Comparison of ENCODE assay signal across 22 cellular contexts in genomic region chr6:46788791-46789190, GRCh38. TPM values are rescaled to one million over a fixed set of nuclear protein-coding genes. Genes with fewer than 3 reads are reported as not detected.
DNase-seq lines count a peak whose midpoint lies in the region; TF ChIP-seq lines count a peak whose summit lies in the region.
"Had no signal": no experiment of that assay in that cellular context is flagged by ENCODE, and none has a peak within 500 bp of the region (broad histone marks: within the 10 kb centered on the region; RNA-seq: fewer than 3 reads in every experiment).

No MANE protein-coding gene starts in this region.

- DNase-seq in M059J (ENCODE audit: low read depth) (peak; percentile 59), astrocyte of the spinal cord (ENCODE audit: low read depth, low spot score) (peak; percentile 2), kidney tubule cell (ENCODE audit: low spot score) (peak; percentile 83), GDM1 (lab: John Stamatoyannopoulos, UW) (no peak), Karpas-422 (no peak), nephron progenitor cell (no peak), NCI-H2196 (lab: John Stamatoyannopoulos, UW; ENCODE audit: unreplicated experiment) (no peak)
- DNase-seq: ACHN; BE2C; C1 segment of cervical spinal cord; CD4-positive, CD25-positive, alpha-beta regulatory T cell; CD8-positive, alpha-beta memory T cell; COR-L47; DMS 273 treated with DMSO at 0.1 percent for 48 hours; DMS53; DND-41; EL; GM23248; IMR-90 had no signal

- no peak overlapping the region for H3K27ac Mint-ChIP-seq in nephron progenitor cell
- H3K27ac Mint-ChIP-seq: CD4-positive, CD25-positive, alpha-beta regulatory T cell; CD8-positive, alpha-beta memory T cell had no signal

- no peaks in the 10 kb centered on the region for H3K36me3 Mint-ChIP-seq in nephron progenitor cell (ENCODE audit: low read depth)
- H3K36me3 Mint-ChIP-seq: CD4-positive, CD25-positive, alpha-beta regulatory T cell; CD8-positive, alpha-beta memory T cell had no signal

- H3K9me2 ChIP-seq in Karpas-422 (replicated peaks; ENCODE audit: insufficient read depth, low read length) = no peaks in the 10 kb centered on the region

- TF ChIP-seq CTCF in astrocyte of the spinal cord (IDR thresholded peaks at IDR 0.05; ENCODE audit: low read depth, low read length) (no peak), nephron progenitor cell (IDR thresholded peaks at IDR 0.05) (no peak)

- H3K4me2 ChIP-seq in Karpas-422 (ENCODE audit: low read depth, low read length, poor library complexity, severe bottlenecking) = no peak overlapping the region

- peaks cover 3% of the 10 kb centered on the region for H3K27me3 Mint-ChIP-seq in nephron progenitor cell (ENCODE audit: low read depth, poor library complexity)
- H3K27me3 Mint-ChIP-seq: CD4-positive, CD25-positive, alpha-beta regulatory T cell had no signal

- H3K4me1 Mint-ChIP-seq in nephron progenitor cell = no peaks in the 10 kb centered on the region
- H3K4me1 Mint-ChIP-seq: CD4-positive, CD25-positive, alpha-beta regulatory T cell; CD8-positive, alpha-beta memory T cell had no signal

- H3K27me3 ChIP-seq in Karpas-422 (ENCODE audit: low read length) = no peaks in the 10 kb centered on the region

- no peaks in the 10 kb centered on the region for H3K9me3 Mint-ChIP-seq in nephron progenitor cell
- H3K9me3 Mint-ChIP-seq: CD4-positive, CD25-positive, alpha-beta regulatory T cell; CD8-positive, alpha-beta memory T cell had no signal

- H3K36me3 ChIP-seq in Karpas-422 (ENCODE audit: insufficient read depth, low read length) = no peaks in the 10 kb centered on the region
- H3K36me3 ChIP-seq: BE2C, HAP-1 had no signal

- H4K20me1 ChIP-seq in Karpas-422 (ENCODE audit: insufficient read depth, low read depth, low read length) = no peaks in the 10 kb centered on the region

- H3K4me3 ChIP-seq in astrocyte of the spinal cord (ENCODE audit: low read depth, low read length) (no peak overlapping the region), Karpas-422 (ENCODE audit: low read length) (no peak overlapping the region)
- H3K4me3 ChIP-seq: GM23248, HAP-1 had no signal

- in situ Hi-C loops in astrocyte of the spinal cord (cut with HindIII; ENCODE audit: low sequenced_read_pairs) = no loop called here

- H3K4me1 ChIP-seq in Karpas-422 (ENCODE audit: low read length) = no peaks in the 10 kb centered on the region
- H3K4me1 ChIP-seq: BE2C, HAP-1 had no signal

- no peak overlapping the region for H3K27ac ChIP-seq in Karpas-422 (ENCODE audit: low read length)
- H3K27ac ChIP-seq: GM23248 had no signal

- no peak overlapping the region for H3K9ac ChIP-seq in Karpas-422 (ENCODE audit: low read length)
- H3K9ac ChIP-seq: GM23248 had no signal

- no peak overlapping the region for H2AFZ ChIP-seq in Karpas-422 (ENCODE audit: low read length)
- H2AFZ ChIP-seq: GM23248 had no signal

- no peaks in the 10 kb centered on the region for H3K9me3 ChIP-seq in Karpas-422 (ENCODE audit: low read length)
- H3K9me3 ChIP-seq: BE2C, HAP-1 had no signal

- H3K79me2 ChIP-seq in Karpas-422 (ENCODE audit: low read length) = no peaks in the 10 kb centered on the region

- no peak overlapping the region for H3K4me3 Mint-ChIP-seq in nephron progenitor cell
- H3K4me3 Mint-ChIP-seq: CD4-positive, CD25-positive, alpha-beta regulatory T cell; CD8-positive, alpha-beta memory T cell had no signal

RNA-seq across cellular contexts. Expression of gene MEP1A, which starts 4.4 kb away (rescaled TPM):
- not detected in 2 replicates for total RNA-seq in M059J (2014; rRNA removed; shearing (Covaris generic))
- not detected in 2 replicates for total RNA-seq in Karpas-422 (2014; rRNA removed; shearing (Covaris generic); ENCODE audit: low replicate concordance)
- total RNA-seq: CD4-positive, CD25-positive, alpha-beta regulatory T cell; CD8-positive, alpha-beta memory T cell; GM23248; IMR-90 had no signal

RNA-seq across cellular contexts. Expression of gene ANKRD66, which starts 42.1 kb away (rescaled TPM):
- total RNA-seq in M059J (2014; rRNA removed; shearing (Covaris generic)) = not detected in 2 replicates
- total RNA-seq in Karpas-422 (2014; rRNA removed; shearing (Covaris generic); ENCODE audit: low replicate concordance) = not detected in 2 replicates
- total RNA-seq: CD4-positive, CD25-positive, alpha-beta regulatory T cell; CD8-positive, alpha-beta memory T cell; GM23248; H4; HT-29; IMR-90 had no signal

RNA-seq across cellular contexts. Expression of gene PLA2G7, which starts 53.6 kb away (rescaled TPM):
- total RNA-seq in M059J (2014; rRNA removed; shearing (Covaris generic)) = 0.20 and 0.57 TPM in 2 replicates
- not detected in 2 replicates for total RNA-seq in Karpas-422 (2014; rRNA removed; shearing (Covaris generic); ENCODE audit: low replicate concordance)
- total RNA-seq: CD4-positive, CD25-positive, alpha-beta regulatory T cell; GM23248; H4; HT-29; IMR-90 had no signal

Comparison
In these comparisons a context has a peak if more than half of its experiments do, and no peak if none do; other contexts are left out.
1. DNase-seq: peak in M059J (single experiment), astrocyte of the spinal cord (single experiment) and kidney tubule cell (single experiment); none in GDM1 (single experiment), Karpas-422 (single experiment), nephron progenitor cell (single experiment) and NCI-H2196 (single experiment).